In the genomic region with DNA sequence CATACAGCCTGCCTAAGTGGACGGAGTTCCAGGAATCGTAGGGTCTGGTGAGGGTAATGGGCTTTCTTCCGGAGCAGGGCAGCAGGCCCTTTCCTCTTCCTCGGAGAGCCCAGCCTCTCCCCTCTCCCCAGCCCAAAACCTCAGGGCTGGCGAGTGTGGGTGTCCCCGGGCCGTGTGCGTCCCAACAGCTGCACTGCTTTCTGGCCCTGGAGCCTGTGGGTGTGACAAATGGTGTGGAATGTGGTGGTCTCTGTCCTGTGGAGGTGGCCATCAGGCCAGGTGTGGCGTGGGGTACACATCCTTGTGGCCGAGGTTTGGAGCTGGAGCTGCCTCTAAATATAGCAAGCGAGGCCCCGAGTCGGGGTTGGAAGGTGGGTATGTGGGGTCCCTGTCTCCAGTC, we compare ENCODE assay signal across 2 cellular contexts.
TF ChIP-seq lines count a peak whose summit lies in the region.

No MANE protein-coding gene starts in this region.

TF ChIP-seq in HEK293, 187 proteins besides CTCF, POLR2A, EP300 and RAD21:
- TF ChIP-seq ZNF777 (tag by site-specific recombination; IDR thresholded peaks at IDR 0.05; ENCODE audit: borderline replicate concordance): no peak
- no peak for TF ChIP-seq ZNF768 (tag by site-specific recombination; IDR thresholded peaks at IDR 0.05)
- peak; percentile 24; the same call in 1 of the 2 replicates for TF ChIP-seq ZFHX2 (tag by site-specific recombination; conservative IDR thresholded peaks at IDR 0.05)
- no peak for TF ChIP-seq MEIS1 (CRISPR knock-in tag; IDR thresholded peaks at IDR 0.05; ENCODE audit: borderline replicate concordance)
- TF ChIP-seq YY2 (tag by site-specific recombination; IDR thresholded peaks at IDR 0.05): no peak
TF ChIP-seq in HEK293: peak in this region for 1.

TF ChIP-seq in K562, 482 proteins besides CTCF, POLR2A, EP300 and RAD21:
- TF ChIP-seq DMBX1 (CRISPR knock-in tag; IDR thresholded peaks at IDR 0.05; ENCODE audit: borderline replicate concordance) (no peak), SMARCE1 (IDR thresholded peaks at IDR 0.05) (no peak), POLR2G (IDR thresholded peaks at IDR 0.05; ENCODE audit: low read depth, low read length) (peak; percentile 42; the same call in 1 of the 2 replicates), RBFOX2 (IDR thresholded peaks at IDR 0.05; ENCODE audit: low read depth, low read length) (0 out of 2 replicates have a peak, but pooled peaks have one; percentile 33), EZH2 (IDR thresholded peaks at IDR 0.05; ENCODE audit: borderline replicate concordance, low read depth, low read length) (no peak), KDM1A (IDR thresholded peaks at IDR 0.05) (0 out of 4 replicates have a peak, but pooled peaks of 1 of the 2 experiments have one; percentile 3)
- TF ChIP-seq, protein P1, sequence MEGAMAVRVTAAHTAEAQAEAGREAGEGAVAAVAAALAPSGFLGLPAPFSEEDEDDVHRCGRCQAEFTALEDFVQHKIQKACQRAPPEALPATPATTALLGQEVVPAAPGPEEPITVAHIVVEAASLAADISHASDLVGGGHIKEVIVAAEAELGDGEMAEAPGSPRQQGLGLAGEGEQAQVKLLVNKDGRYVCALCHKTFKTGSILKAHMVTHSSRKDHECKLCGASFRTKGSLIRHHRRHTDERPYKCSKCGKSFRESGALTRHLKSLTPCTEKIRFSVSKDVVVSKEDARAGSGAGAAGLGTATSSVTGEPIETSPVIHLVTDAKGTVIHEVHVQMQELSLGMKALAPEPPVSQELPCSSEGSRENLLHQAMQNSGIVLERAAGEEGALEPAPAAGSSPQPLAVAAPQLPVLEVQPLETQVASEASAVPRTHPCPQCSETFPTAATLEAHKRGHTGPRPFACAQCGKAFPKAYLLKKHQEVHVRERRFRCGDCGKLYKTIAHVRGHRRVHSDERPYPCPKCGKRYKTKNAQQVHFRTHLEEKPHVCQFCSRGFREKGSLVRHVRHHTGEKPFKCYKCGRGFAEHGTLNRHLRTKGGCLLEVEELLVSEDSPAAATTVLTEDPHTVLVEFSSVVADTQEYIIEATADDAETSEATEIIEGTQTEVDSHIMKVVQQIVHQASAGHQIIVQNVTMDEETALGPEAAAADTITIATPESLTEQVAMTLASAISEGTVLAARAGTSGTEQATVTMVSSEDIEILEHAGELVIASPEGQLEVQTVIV (CRISPR knock-in tag; IDR thresholded peaks at IDR 0.05; ENCODE audit: borderline replicate concordance): no peak
